ENCODE assay signal across 1 cellular context in the genomic region with DNA sequence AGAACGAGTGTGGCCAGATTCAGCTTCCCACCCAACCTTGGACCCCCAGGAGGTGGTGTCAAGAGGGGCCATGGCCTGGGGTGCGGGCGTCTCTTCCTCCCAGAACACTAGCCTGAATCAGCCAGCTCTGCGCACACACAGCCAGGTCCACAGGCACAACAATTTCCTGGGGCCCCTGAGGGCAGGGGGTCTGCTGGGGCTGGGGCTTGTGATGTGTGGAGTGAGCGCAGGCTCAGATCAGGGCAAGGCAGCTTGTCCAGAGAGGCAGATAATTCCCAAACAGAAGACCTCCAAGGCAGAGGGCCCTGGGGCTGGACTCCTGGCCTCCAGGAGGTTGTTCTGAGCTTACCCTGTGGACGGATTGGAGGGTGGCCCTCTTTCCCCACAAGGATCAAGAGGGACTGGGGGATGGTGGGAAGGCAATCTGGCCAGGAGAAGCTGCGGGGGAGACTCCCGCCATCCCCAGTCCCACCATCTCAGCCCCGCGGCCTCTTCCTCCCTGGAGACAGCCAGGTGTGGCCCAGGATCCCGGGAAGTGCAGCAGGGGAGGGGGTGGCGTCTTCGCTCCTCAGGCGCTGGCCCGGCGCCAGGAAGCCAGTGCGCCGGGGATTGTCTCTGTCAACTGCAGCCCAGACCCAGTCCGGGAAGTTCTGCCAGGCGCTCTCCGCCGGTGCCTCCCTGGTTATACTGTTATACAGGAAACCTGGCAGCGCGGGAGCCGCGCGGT.
TF ChIP-seq lines count a peak whose summit lies in the region.

No MANE protein-coding gene starts in this region.

TF ChIP-seq in GM23338, 12 proteins besides CTCF, POLR2A, EP300 and RAD21 (continued from another document):
- TF ChIP-seq, protein P1, sequence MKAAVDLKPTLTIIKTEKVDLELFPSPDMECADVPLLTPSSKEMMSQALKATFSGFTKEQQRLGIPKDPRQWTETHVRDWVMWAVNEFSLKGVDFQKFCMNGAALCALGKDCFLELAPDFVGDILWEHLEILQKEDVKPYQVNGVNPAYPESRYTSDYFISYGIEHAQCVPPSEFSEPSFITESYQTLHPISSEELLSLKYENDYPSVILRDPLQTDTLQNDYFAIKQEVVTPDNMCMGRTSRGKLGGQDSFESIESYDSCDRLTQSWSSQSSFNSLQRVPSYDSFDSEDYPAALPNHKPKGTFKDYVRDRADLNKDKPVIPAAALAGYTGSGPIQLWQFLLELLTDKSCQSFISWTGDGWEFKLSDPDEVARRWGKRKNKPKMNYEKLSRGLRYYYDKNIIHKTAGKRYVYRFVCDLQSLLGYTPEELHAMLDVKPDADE (IDR thresholded peaks at IDR 0.05): no peak
- TF ChIP-seq ZNF462 (CRISPR knock-in tag; IDR thresholded peaks at IDR 0.05) (no peak), NANOG (IDR thresholded peaks at IDR 0.05; ENCODE audit: borderline replicate concordance) (no peak)
